3 cellular contexts compared by ENCODE assay signal in the genomic region with DNA sequence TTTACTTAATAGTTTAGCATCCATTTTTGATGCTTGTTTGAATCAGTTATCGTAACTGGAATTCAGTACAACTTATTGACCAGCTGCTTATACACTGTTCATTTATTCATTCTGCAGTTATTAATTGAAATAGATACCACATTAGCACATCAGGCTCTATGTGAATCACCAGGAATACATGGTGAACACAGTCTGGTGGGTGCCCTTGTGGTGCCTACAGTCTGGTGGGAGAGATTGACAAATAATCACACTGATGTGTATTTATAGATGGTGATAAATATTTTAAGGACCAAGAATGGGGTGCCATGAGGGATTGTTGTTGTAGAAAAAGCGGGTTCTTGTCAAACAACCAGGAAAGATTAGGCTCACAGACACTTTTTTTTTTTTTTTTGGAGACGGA.
"Had no signal": no experiment of that assay in that cellular context is flagged by ENCODE, and none has a peak within 500 bp of the region (broad histone marks: within the 10 kb centered on the region; RNA-seq: fewer than 3 reads in every experiment).

No MANE protein-coding gene starts in this region.

- ATAC-seq: GM12878 had no signal

- DNase-seq: GDM1, GF-D8 had no signal

- H3K4me3 ChIP-seq: GM12878 had no signal
